Comparison of ENCODE assay signal across 8 cellular contexts in the genomic region with DNA sequence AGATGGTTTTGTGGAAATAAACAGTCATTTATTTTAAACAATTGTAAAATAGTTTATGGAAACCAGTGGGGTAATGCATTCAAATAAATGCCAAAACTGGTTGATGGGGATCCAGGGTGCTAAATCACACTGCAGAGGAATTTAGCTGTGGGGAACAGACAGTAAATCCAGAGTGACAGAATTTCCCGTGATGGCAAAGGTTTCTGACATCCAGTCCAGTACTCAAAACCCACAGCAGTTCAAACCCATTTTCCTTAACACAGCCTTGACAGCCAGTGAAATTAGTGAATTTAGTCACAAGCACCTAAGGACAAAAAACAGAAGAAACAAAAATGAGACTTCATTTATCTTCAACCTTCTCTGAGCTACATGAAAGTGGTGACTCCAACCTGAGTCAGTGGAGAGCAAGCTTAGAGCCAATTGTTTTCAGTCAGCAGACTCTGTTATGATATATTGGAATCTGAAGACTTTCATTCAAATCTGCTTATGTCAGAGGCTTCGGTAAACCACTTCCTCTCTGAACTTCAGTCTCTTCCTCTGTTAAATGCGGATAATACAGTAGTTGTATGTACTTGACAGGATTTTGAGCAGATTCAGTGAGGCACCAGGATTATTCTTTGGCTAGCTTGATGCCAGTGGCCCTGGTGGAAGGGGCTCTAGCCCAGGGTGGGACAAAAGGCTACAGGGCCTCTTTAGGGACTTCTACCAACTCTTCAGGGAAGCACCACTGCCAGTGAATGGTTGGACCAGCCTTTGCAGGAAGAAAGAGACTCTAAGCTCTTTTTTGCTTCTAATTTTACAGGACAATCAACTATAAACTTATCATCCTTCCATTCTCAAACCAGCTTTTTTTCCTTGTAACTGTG.
DNase-seq lines count a peak whose midpoint lies in the region; ATAC-seq and TF ChIP-seq lines count a peak whose summit lies in the region.

No MANE protein-coding gene starts in this region.

- H3K27me3 Mint-ChIP-seq in T-helper 1 cell treated with Interleukin-12 subunit alpha and Interleukin-12 subunit beta and Interleukin-4 antibody, amounts not matched to agents 30 μg/mL and 1 μg/mL, for 36 hours (ENCODE audit: low read depth), result no peaks in the 10 kb centered on the region

- no peak overlapping the region for H3K4me3 ChIP-seq in esophagus muscularis mucosa
- H3K4me3 ChIP-seq in ascending aorta, result no peak overlapping the region

- peaks cover 26% of the 10 kb centered on the region for H3K4me1 Mint-ChIP-seq in T-helper 1 cell treated with Interleukin-12 subunit alpha and Interleukin-12 subunit beta and Interleukin-4 antibody, amounts not matched to agents 30 μg/mL and 1 μg/mL, for 36 hours (ENCODE audit: low read depth)

- peaks cover 13% of the 10 kb centered on the region for H3K36me3 Mint-ChIP-seq in T-helper 1 cell treated with Interleukin-12 subunit alpha and Interleukin-12 subunit beta and Interleukin-4 antibody, amounts not matched to agents 30 μg/mL and 1 μg/mL, for 36 hours (ENCODE audit: low read depth)

- 23% methylated on average over 3 of the region's 3 CpGs for WGBS in esophagus muscularis mucosa

- H3K4me1 ChIP-seq in esophagus muscularis mucosa, result peaks cover 4 to 32% (median 25%) of the 10 kb centered on the region in 4 donors
- no peaks in the 10 kb centered on the region for H3K4me1 ChIP-seq in ascending aorta

- H3K27me3 ChIP-seq in esophagus muscularis mucosa, result no peaks in the 10 kb centered on the region
- no peaks in the 10 kb centered on the region for H3K27me3 ChIP-seq in ascending aorta

- H3K27ac ChIP-seq in esophagus muscularis mucosa (replicated peaks in 1 of 4) (peak overlapping the region in 3 of 4 donors; percentile 16 to 64 (median 35)), ascending aorta (no peak overlapping the region)

- H3K4me3 Mint-ChIP-seq in T-helper 1 cell treated with Interleukin-12 subunit alpha and Interleukin-12 subunit beta and Interleukin-4 antibody, amounts not matched to agents 30 μg/mL and 1 μg/mL, for 36 hours, result peak overlapping the region; percentile 64

- peak overlapping the region; percentile 92 for H3K27ac Mint-ChIP-seq in T-helper 1 cell treated with Interleukin-12 subunit alpha and Interleukin-12 subunit beta and Interleukin-4 antibody, amounts not matched to agents 30 μg/mL and 1 μg/mL, for 36 hours

- H3K9me3 Mint-ChIP-seq in T-helper 1 cell treated with Interleukin-12 subunit alpha and Interleukin-12 subunit beta and Interleukin-4 antibody, amounts not matched to agents 30 μg/mL and 1 μg/mL, for 36 hours, result no peaks in the 10 kb centered on the region

- peak; percentile 10 to 25 for DNase-seq in activated CD4-positive, alpha-beta T cell treated with anti-CD3 and anti-CD28 coated beads for 4 hours
- no peak for DNase-seq in activated CD4-positive, alpha-beta T cell treated with anti-CD3 and anti-CD28 coated beads, Interleukin-2, amount 50 U/mL, for 4 hours
- DNase-seq in esophagus muscularis mucosa (ENCODE audit: extremely low spot score) (no peak), ascending aorta (ENCODE audit: low spot score in 2 of 2) (no peak)
- peak; percentile 57 for DNase-seq in stimulated activated CD4-positive, alpha-beta T cell treated with anti-CD3 and anti-CD28 coated beads, Interleukin-4, amount 100 ng/mL, for 24 hours
- DNase-seq in NK-92 treated with Interleukin-12 subunit alpha and Interleukin-12 subunit beta, amount 100 ng/mL, for 24 hours (lab: John Stamatoyannopoulos, UW), result no peak

- no peak for TF ChIP-seq CTCF in esophagus muscularis mucosa (IDR thresholded peaks at IDR 0.05)
- TF ChIP-seq CTCF in ascending aorta (IDR thresholded peaks at IDR 0.05), result no peak

- H3K9me3 ChIP-seq in esophagus muscularis mucosa (no peaks in the 10 kb centered on the region), ascending aorta (no peaks in the 10 kb centered on the region)

- no peak for ATAC-seq in HG02798 (IDR thresholded peaks at IDR 0.05; ENCODE audit: poor library complexity, unreplicated experiment)

- peaks cover 0 to 5% (median 0%) of the 10 kb centered on the region in 4 donors for H3K36me3 ChIP-seq in esophagus muscularis mucosa
- H3K36me3 ChIP-seq in ascending aorta, result no peaks in the 10 kb centered on the region

- intact Hi-C loops in esophagus muscularis mucosa (cut with DNase I) (no loop called here), ascending aorta (cut with DNase I) (no loop called here)

- TF ChIP-seq EP300 in esophagus muscularis mucosa (IDR thresholded peaks at IDR 0.05), result no peak

- no peak for TF ChIP-seq POLR2A in esophagus muscularis mucosa (IDR thresholded peaks at IDR 0.05; ENCODE audit: low read depth)

Comparison
In these comparisons a context has a peak if more than half of its experiments do, and no peak if none do; other contexts are left out.
1. DNase-seq: peak in activated CD4-positive, alpha-beta T cell treated with anti-CD3 and anti-CD28 coated beads for 4 hours (2 of 2) and stimulated activated CD4-positive, alpha-beta T cell treated with anti-CD3 and anti-CD28 coated beads, Interleukin-4, amount 100 ng/mL, for 24 hours (single experiment); none in activated CD4-positive, alpha-beta T cell treated with anti-CD3 and anti-CD28 coated beads, Interleukin-2, amount 50 U/mL, for 4 hours (0 of 2), esophagus muscularis mucosa (single experiment), ascending aorta (0 of 2) and NK-92 treated with Interleukin-12 subunit alpha and Interleukin-12 subunit beta, amount 100 ng/mL, for 24 hours (single experiment).
2. H3K27ac ChIP-seq: peak in esophagus muscularis mucosa (3 of 4); none in ascending aorta (0 of 2).